ENCODE assay signal across 24 cellular contexts in the genomic region with DNA sequence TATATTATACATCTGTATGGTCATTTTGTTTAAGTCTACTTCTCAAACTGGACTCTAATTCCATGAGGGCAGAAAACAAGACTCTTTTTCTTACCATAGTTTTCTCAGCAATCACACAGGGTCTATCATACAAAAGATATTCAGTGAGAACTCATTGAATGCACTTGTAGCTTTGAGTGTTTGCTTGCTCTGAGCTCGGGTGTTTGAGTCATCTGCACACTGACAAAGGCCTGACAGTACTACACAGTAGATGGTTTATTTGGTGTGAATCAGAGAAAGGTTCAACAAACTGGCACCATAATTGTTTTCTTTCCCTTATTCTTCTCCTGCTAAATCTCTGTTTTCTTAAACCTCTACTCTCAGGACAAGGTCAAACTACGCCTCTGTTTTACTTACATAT.
DNase-seq lines count a peak whose midpoint lies in the region; ATAC-seq and TF ChIP-seq lines count a peak whose summit lies in the region.
"Had no signal": no experiment of that assay in that cellular context is flagged by ENCODE, and none has a peak within 500 bp of the region (broad histone marks: within the 10 kb centered on the region; RNA-seq: fewer than 3 reads in every experiment).

No MANE protein-coding gene starts in this region.

- peak; percentile 69 for DNase-seq in DMS153 (lab: John Stamatoyannopoulos, UW)
- DNase-seq in LHCN-M2 (ENCODE audit: low read depth), result peak; percentile 46
- peak; percentile 19 for DNase-seq in astrocyte of the spinal cord (ENCODE audit: low read depth, low spot score)
- DNase-seq in medulla oblongata (ENCODE audit: extremely low spot score), result peak; percentile 60
- no peak for DNase-seq in middle frontal gyrus (ENCODE audit: extremely low spot score, low spot score)
- DNase-seq in stimulated activated CD4-positive, alpha-beta T cell treated with anti-CD3 and anti-CD28 coated beads, Interleukin-4, amount 100 ng/mL, for 4 hours, result no peak
- DNase-seq: activated CD4-positive, alpha-beta T cell treated with anti-CD3 and anti-CD28 coated beads, Interleukin-2, amount 50 U/mL, for 4 hours; activated naive CD4-positive, alpha-beta T cell treated with anti-CD3 and anti-CD28 coated beads, Interleukin-2, amount 10 ng/mL, durations not matched to agents 7 days and 5 days; amniotic stem cell; central memory CD4-positive, alpha-beta T cell; COR-L47; HCEC 1CT; Kasumi-1; natural killer cell; NCI-H1105; NCI-H69; stimulated activated CD4-positive, alpha-beta T cell treated with anti-CD3 and anti-CD28 coated beads, Interleukin-12 subunit alpha, Interleukin-12 subunit beta, amount 100 ng/mL, for 4 hours; stimulated activated naive CD8-positive, alpha-beta T cell treated with anti-CD3 and anti-CD28 coated beads, Interleukin-15, Interleukin-2, amounts not matched to agents 100 U/mL and 50 U/mL, for 24 hours had no signal

- no peak for TF ChIP-seq CTCF in astrocyte of the spinal cord (IDR thresholded peaks at IDR 0.05; ENCODE audit: low read depth, low read length)

- H3K4me3 ChIP-seq in astrocyte of the spinal cord (ENCODE audit: low read depth, low read length), result no peak overlapping the region
- H3K4me3 ChIP-seq: BLaER1, dorsolateral prefrontal cortex, right atrium auricular region had no signal

- ATAC-seq in HG03175 (IDR thresholded peaks at IDR 0.05; ENCODE audit: unreplicated experiment) (no peak), GM19455 (IDR thresholded peaks at IDR 0.05; ENCODE audit: unreplicated experiment) (no peak)
- ATAC-seq: left lobe of liver; natural killer cell; stimulated activated naive CD8-positive, alpha-beta T cell treated with anti-CD3 and anti-CD28 coated beads, Interleukin-15, Interleukin-2, amounts not matched to agents 100 U/mL and 50 U/mL, for 24 hours had no signal

- in situ Hi-C loops in astrocyte of the spinal cord (cut with HindIII; ENCODE audit: low sequenced_read_pairs), result no loop called here

Comparison
In these comparisons a context has a peak if more than half of its experiments do, and no peak if none do; other contexts are left out.
1. DNase-seq: peak in DMS153 (single experiment), LHCN-M2 (single experiment), astrocyte of the spinal cord (single experiment) and medulla oblongata (single experiment); none in middle frontal gyrus (single experiment) and stimulated activated CD4-positive, alpha-beta T cell treated with anti-CD3 and anti-CD28 coated beads, Interleukin-4, amount 100 ng/mL, for 4 hours (0 of 2).